In the genomic region with DNA sequence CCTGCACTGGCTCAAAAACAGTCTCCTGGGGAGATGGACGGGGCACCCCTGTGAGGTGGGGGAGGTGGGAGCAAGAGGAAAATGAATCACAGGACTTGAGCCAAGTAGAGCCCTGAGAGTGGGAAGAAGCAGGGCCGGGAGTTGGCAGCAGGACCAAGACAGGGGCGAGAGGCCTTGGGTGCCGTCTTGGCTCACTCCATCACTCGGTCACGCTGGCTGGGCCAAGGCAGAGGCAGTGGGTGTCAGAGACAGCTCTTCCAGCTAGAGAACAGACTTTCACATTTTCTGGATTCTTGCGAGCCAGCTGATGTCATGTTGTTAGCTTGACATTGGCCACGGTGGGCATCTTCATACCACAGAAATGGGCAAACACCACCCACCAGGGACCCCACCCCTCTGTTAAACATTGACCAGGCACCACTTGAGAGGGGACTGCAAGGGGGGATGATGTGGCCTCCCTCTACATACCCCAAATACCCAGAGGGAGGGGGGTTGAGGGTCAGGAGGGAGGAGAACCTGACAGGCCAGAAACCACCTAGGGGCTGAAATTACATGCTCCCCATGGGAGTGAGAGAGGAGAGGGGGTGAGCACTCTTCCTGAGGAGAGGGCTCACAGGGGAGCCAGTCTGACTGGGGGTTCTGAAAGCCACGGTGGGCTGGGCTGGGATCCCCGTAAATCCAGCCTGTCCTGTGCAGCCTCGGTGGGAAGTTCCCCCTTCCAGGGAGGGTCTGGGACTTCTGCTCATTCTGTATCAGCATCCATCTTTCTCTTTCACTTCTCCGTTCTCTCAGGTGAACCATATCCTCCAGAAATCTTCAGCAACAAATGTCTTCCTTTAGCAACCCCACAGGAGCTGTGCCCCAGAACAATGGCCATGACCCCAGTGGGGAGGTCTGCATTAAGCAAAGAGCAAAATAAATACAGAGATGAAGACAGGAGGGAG, we compare ENCODE assay signal across 1 cellular context.
TF ChIP-seq lines count a peak whose summit lies in the region.

No MANE protein-coding gene starts in this region.

TF ChIP-seq in SK-N-SH, 30 proteins besides CTCF, POLR2A, EP300 and RAD21 (continued from another document):
- TF ChIP-seq, protein P1, sequence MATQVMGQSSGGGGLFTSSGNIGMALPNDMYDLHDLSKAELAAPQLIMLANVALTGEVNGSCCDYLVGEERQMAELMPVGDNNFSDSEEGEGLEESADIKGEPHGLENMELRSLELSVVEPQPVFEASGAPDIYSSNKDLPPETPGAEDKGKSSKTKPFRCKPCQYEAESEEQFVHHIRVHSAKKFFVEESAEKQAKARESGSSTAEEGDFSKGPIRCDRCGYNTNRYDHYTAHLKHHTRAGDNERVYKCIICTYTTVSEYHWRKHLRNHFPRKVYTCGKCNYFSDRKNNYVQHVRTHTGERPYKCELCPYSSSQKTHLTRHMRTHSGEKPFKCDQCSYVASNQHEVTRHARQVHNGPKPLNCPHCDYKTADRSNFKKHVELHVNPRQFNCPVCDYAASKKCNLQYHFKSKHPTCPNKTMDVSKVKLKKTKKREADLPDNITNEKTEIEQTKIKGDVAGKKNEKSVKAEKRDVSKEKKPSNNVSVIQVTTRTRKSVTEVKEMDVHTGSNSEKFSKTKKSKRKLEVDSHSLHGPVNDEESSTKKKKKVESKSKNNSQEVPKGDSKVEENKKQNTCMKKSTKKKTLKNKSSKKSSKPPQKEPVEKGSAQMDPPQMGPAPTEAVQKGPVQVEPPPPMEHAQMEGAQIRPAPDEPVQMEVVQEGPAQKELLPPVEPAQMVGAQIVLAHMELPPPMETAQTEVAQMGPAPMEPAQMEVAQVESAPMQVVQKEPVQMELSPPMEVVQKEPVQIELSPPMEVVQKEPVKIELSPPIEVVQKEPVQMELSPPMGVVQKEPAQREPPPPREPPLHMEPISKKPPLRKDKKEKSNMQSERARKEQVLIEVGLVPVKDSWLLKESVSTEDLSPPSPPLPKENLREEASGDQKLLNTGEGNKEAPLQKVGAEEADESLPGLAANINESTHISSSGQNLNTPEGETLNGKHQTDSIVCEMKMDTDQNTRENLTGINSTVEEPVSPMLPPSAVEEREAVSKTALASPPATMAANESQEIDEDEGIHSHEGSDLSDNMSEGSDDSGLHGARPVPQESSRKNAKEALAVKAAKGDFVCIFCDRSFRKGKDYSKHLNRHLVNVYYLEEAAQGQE (IDR thresholded peaks at IDR 0.05; ENCODE audit: low read depth, low read length): no peak
